In the genomic region with DNA sequence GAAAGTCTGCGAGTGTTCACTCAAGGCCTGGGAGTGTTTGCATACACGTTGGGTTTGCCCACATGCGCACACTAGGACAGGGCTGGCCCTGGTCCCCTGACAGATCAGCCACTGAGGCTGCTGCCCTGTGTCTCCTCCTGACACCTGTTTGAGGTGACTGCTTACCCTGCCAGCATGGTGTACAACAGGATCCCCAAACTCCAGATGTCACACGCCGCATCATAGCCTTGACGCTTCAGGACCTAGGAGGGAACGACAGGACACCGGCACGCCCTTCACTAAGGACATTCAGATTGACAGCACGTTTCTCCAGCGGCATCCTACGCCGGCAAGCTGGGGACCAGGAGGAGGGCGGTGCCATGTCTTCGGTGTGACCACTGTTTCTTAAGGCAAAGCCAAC, we compare ENCODE assay signal across 10 cellular contexts. TPM values are rescaled to one million over a fixed set of nuclear protein-coding genes. Genes with fewer than 3 reads are reported as not detected.
DNase-seq lines count a peak whose midpoint lies in the region; ATAC-seq and TF ChIP-seq lines count a peak whose summit lies in the region.
"Had no signal": no experiment of that assay in that cellular context is flagged by ENCODE, and none has a peak within 500 bp of the region (broad histone marks: within the 10 kb centered on the region; RNA-seq: fewer than 3 reads in every experiment).

No MANE protein-coding gene starts in this region.

- no peaks in the 10 kb centered on the region for H4K20me1 ChIP-seq in OCI-LY1 (ENCODE audit: insufficient read depth, low read length)

- 93 to 96% (median 95%) methylated on average over 13 to 15 of the region's 15 CpGs for WGBS in adrenal gland, 4 donors

- no peaks in the 10 kb centered on the region for H3K79me2 ChIP-seq in OCI-LY1 (ENCODE audit: insufficient read depth, low read length)

- no peaks in the 10 kb centered on the region for H3K27me3 Mint-ChIP-seq in activated naive CD4-positive, alpha-beta T cell treated with anti-CD3 and anti-CD28 coated beads for 36 hours (ENCODE audit: low read depth)

- H3K4me1 ChIP-seq in OCI-LY1 (ENCODE audit: insufficient read depth, low read length, severe bottlenecking), result no peaks in the 10 kb centered on the region
- no peaks in the 10 kb centered on the region for H3K4me1 ChIP-seq in tibial artery
- H3K4me1 ChIP-seq in adrenal gland (replicated peaks in 1 of 2), result no peaks in the 10 kb centered on the region

- H3K4me3 Mint-ChIP-seq in activated naive CD4-positive, alpha-beta T cell treated with anti-CD3 and anti-CD28 coated beads for 36 hours, result no peak overlapping the region
- H3K4me3 Mint-ChIP-seq: neural crest cell had no signal

- H3K9me2 ChIP-seq in OCI-LY1 (ENCODE audit: low read depth, low read length), result no peaks in the 10 kb centered on the region

- no peaks in the 10 kb centered on the region for H3K9me3 ChIP-seq in OCI-LY1 (ENCODE audit: low read length)
- H3K9me3 ChIP-seq in tibial artery, result no peaks in the 10 kb centered on the region
- no peaks in the 10 kb centered on the region for H3K9me3 ChIP-seq in adrenal gland (replicated peaks in 1 of 3)

- H3K27ac ChIP-seq in OCI-LY1 (ENCODE audit: low read depth, low read length, poor library complexity, severe bottlenecking) (peak overlapping the region; percentile 53), tibial artery (no peak overlapping the region), adrenal gland (no peak overlapping the region)

- H3K9me3 Mint-ChIP-seq in activated naive CD4-positive, alpha-beta T cell treated with anti-CD3 and anti-CD28 coated beads for 36 hours, result peaks cover 11% of the 10 kb centered on the region

- DNase-seq in activated naive CD4-positive, alpha-beta T cell treated with anti-CD3 and anti-CD28 coated beads for 36 hours, result no peak
- DNase-seq in activated naive CD4-positive, alpha-beta T cell treated with Interleukin-2 at 50 U/mL for 16 hours, result no peak
- DNase-seq in tibial artery, result peak; percentile 10 to 50
- no peak for DNase-seq in NCI-H1105 (lab: John Stamatoyannopoulos, UW)
- DNase-seq in adrenal gland, result no peak
- DNase-seq: NCI-H2107 had no signal

- no peak overlapping the region for H2AFZ ChIP-seq in OCI-LY1 (ENCODE audit: low read length)

- no peak for TF ChIP-seq POLR2A in adrenal gland (IDR thresholded peaks at IDR 0.05)

- peaks cover 56% of the 10 kb centered on the region for H3K4me1 Mint-ChIP-seq in activated naive CD4-positive, alpha-beta T cell treated with anti-CD3 and anti-CD28 coated beads for 36 hours (ENCODE audit: low read depth)

- no peak overlapping the region for H3K4me2 ChIP-seq in OCI-LY1 (ENCODE audit: low read length)

- CTCF ChIA-PET in activated naive CD4-positive, alpha-beta T cell treated with anti-CD3 and anti-CD28 coated beads for 36 hours (lab: Charles Lee), result no interaction called here

- peak overlapping the region; percentile 60 for H3K27ac Mint-ChIP-seq in activated naive CD4-positive, alpha-beta T cell treated with anti-CD3 and anti-CD28 coated beads for 36 hours

- no peak overlapping the region for H3K9ac ChIP-seq in OCI-LY1 (ENCODE audit: low read length)

- TF ChIP-seq CTCF in OCI-LY1 (IDR thresholded peaks at IDR 0.05; ENCODE audit: low read length) (no peak), tibial artery (IDR thresholded peaks at IDR 0.05) (no peak), adrenal gland (IDR thresholded peaks at IDR 0.05) (no peak)

- H3K36me3 ChIP-seq in OCI-LY1 (ENCODE audit: insufficient read depth, low read length) (no peaks in the 10 kb centered on the region), tibial artery (peaks cover 8 to 61% (median 33%) of the 10 kb centered on the region in 3 donors), adrenal gland (replicated peaks in 1 of 2) (peaks cover 0 to 4% of the 10 kb centered on the region in 2 donors)

- no peak overlapping the region for H3K4me3 ChIP-seq in OCI-LY1 (ENCODE audit: low read depth, low read length, poor library complexity, severe bottlenecking)
- H3K4me3 ChIP-seq in tibial artery, result no peak overlapping the region
- H3K4me3 ChIP-seq in adrenal gland, result no peak overlapping the region

- intact Hi-C loops in activated naive CD4-positive, alpha-beta T cell treated with anti-CD3 and anti-CD28 coated beads for 36 hours (cut with micrococcal nuclease), result loop anchor here (5.0 to 10.0 kb wide), 2 partner anchors 533 to 1285 kb away; no protein-coding TSS in a partner anchor
- intact Hi-C loops in tibial artery (cut with DNase I; ENCODE audit: low total_unique reads) (no loop called here), adrenal gland (cut with DNase I) (no loop called here)

- ATAC-seq in HG02610 (IDR thresholded peaks at IDR 0.05; ENCODE audit: unreplicated experiment), result peak; percentile 17
- no peak for ATAC-seq in GM18870 (IDR thresholded peaks at IDR 0.05; ENCODE audit: unreplicated experiment)

- peaks cover 17% of the 10 kb centered on the region for H3K36me3 Mint-ChIP-seq in activated naive CD4-positive, alpha-beta T cell treated with anti-CD3 and anti-CD28 coated beads for 36 hours (ENCODE audit: low read depth)

- no peaks in the 10 kb centered on the region for H3K27me3 ChIP-seq in OCI-LY1 (ENCODE audit: insufficient read depth, low read length)
- H3K27me3 ChIP-seq in tibial artery, result no peaks in the 10 kb centered on the region
- no peaks in the 10 kb centered on the region for H3K27me3 ChIP-seq in adrenal gland

- no peaks in the 10 kb centered on the region for H3F3A ChIP-seq in OCI-LY1 (ENCODE audit: insufficient read depth, low read length)

RNA-seq across cellular contexts. Expression of gene MPC1, which starts 37.0 kb away (rescaled TPM):
- 10 to 100 TPM; 16.6 to 18.7 TPM for total RNA-seq in activated naive CD4-positive, alpha-beta T cell treated with anti-CD3 and anti-CD28 coated beads for 36 hours
- total RNA-seq in adrenal gland, result 10 to 100 TPM; 22.8 to 70.3 (median 46.0) TPM
- polyA plus RNA-seq in adrenal gland, result 10 to 100 TPM; 32.3 to 76.9 (median 55.6) TPM

Comparison
In these comparisons a context has a peak if more than half of its experiments do, and no peak if none do; other contexts are left out.
1. DNase-seq: peak in tibial artery (2 of 2); none in activated naive CD4-positive, alpha-beta T cell treated with anti-CD3 and anti-CD28 coated beads for 36 hours (single experiment), activated naive CD4-positive, alpha-beta T cell treated with Interleukin-2 at 50 U/mL for 16 hours (single experiment), NCI-H1105 (single experiment) and adrenal gland (0 of 7).